In the genomic region with DNA sequence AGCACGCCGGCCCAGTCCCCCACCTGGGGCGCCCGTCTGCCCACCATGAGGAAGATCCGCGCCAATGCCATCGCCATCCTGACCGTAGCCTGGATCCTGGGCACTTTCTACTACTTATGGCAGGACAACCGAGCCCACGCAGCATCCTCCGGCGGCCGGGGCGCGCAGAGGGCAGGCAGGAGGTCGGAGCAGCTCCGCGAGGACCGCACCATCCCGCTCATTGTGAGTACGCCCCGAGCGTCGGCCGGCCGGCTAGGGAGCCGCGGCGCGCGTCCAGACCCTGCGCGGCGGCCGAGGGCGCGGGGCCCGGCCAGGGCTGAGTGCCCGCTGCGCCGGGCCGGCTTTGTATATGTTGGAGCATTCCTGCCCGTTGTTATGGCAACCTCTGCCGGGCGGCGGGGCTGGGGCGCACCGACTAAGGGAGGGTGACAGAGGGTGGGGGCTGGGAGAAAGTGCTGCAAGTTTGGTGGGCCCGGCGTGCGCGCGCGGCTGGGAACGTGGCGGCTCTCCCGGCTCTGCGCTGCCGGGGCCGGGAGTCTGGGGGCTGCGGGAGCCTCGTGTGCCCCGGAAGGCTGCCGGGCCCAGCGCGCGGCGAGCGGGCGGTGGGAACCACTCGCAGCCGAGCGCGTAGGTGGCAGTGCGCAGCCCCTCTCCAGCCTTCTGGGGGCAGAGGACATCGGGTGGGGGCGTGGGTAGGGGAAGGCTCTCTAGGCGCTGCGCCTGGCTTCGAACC, we compare ENCODE assay signal across 8 cellular contexts. TPM values are rescaled to one million over a fixed set of nuclear protein-coding genes. Genes with fewer than 3 reads are reported as not detected.
DNase-seq lines count a peak whose midpoint lies in the region; ATAC-seq, FAIRE-seq and TF ChIP-seq lines count a peak whose summit lies in the region.

No MANE protein-coding gene starts in this region.

- peaks cover 71% of the 10 kb centered on the region for H3K27me3 Mint-ChIP-seq in T-helper 2 cell treated with Interferon-gamma antibody and Interleukin-4, amounts not matched to agents 5 μg/mL and 100 μg/mL, for 36 hours (ENCODE audit: low read depth)

- peak overlapping the region; percentile 68 for H3K4me2 ChIP-seq in parathyroid adenoma (ENCODE audit: low read length)

- H3K27ac ChIP-seq in parathyroid adenoma: no peak overlapping the region

- no peaks in the 10 kb centered on the region for H3K9me3 Mint-ChIP-seq in T-helper 2 cell treated with Interferon-gamma antibody and Interleukin-4, amounts not matched to agents 5 μg/mL and 100 μg/mL, for 36 hours

- no peak overlapping the region for H3K9ac ChIP-seq in parathyroid adenoma

- H3K4me3 Mint-ChIP-seq in T-helper 2 cell treated with Interferon-gamma antibody and Interleukin-4, amounts not matched to agents 5 μg/mL and 100 μg/mL, for 36 hours: peak overlapping the region; percentile 43

- peak overlapping the region; percentile 81 for H2AFZ ChIP-seq in parathyroid adenoma

- ATAC-seq in HG02623 (IDR thresholded peaks at IDR 0.05; ENCODE audit: unreplicated experiment): no peak
- no peak for ATAC-seq in GM19455 (IDR thresholded peaks at IDR 0.05; ENCODE audit: unreplicated experiment)

- DNase-seq in NCI-H748 (lab: John Stamatoyannopoulos, UW; ENCODE audit: unreplicated experiment) (peak; percentile 69), NCI-H748 treated with DMSO at 0.1 percent for 48 hours (lab: John Stamatoyannopoulos, UW) (no peak), frontal cortex (ENCODE audit: low spot score in 2 of 2) (peak; percentile 37 to 53), GM19238 (ENCODE audit: insufficient read length, low spot score) (no peak)
- no peak for DNase-seq in T-helper 2 cell treated with Interferon-gamma antibody and Interleukin-4, amounts not matched to agents 5 μg/mL and 100 μg/mL, for 36 hours (ENCODE audit: low spot score)

- FAIRE-seq in frontal cortex (lab: Jason Lieb, UNC): no peak

- H3K4me1 ChIP-seq in parathyroid adenoma: peaks cover 6% of the 10 kb centered on the region

- no peaks in the 10 kb centered on the region for H3K27me3 ChIP-seq in parathyroid adenoma (ENCODE audit: control insufficient read depth, insufficient read depth, low read length)

- no peak for TF ChIP-seq CTCF in parathyroid adenoma (IDR thresholded peaks at IDR 0.05)

- no peaks in the 10 kb centered on the region for H3K36me3 ChIP-seq in parathyroid adenoma (ENCODE audit: control insufficient read depth, insufficient read depth, low read length)

- no peak overlapping the region for H3K27ac Mint-ChIP-seq in T-helper 2 cell treated with Interferon-gamma antibody and Interleukin-4, amounts not matched to agents 5 μg/mL and 100 μg/mL, for 36 hours

- no peaks in the 10 kb centered on the region for H3K36me3 Mint-ChIP-seq in T-helper 2 cell treated with Interferon-gamma antibody and Interleukin-4, amounts not matched to agents 5 μg/mL and 100 μg/mL, for 36 hours (ENCODE audit: low read depth)

- H3K79me2 ChIP-seq in parathyroid adenoma: no peaks in the 10 kb centered on the region

- H3K9me3 ChIP-seq in parathyroid adenoma (ENCODE audit: control insufficient read depth, low read length): no peaks in the 10 kb centered on the region

- H3K4me1 Mint-ChIP-seq in T-helper 2 cell treated with Interferon-gamma antibody and Interleukin-4, amounts not matched to agents 5 μg/mL and 100 μg/mL, for 36 hours (ENCODE audit: low read depth): peaks cover 4% of the 10 kb centered on the region

- H3K4me3 ChIP-seq in parathyroid adenoma (ENCODE audit: low read depth, low read length): no peak overlapping the region

RNA-seq across cellular contexts. Expression of gene GALNT16, which starts 0.5 kb away (rescaled TPM):
- 4.1 TPM for total RNA-seq in frontal cortex

Comparison
In these comparisons a context has a peak if more than half of its experiments do, and no peak if none do; other contexts are left out.
1. DNase-seq: peak in NCI-H748 (single experiment) and frontal cortex (2 of 2); none in NCI-H748 treated with DMSO at 0.1 percent for 48 hours (single experiment), T-helper 2 cell treated with Interferon-gamma antibody and Interleukin-4, amounts not matched to agents 5 μg/mL and 100 μg/mL, for 36 hours (single experiment) and GM19238 (single experiment).